1 cellular context compared by ENCODE assay signal in genomic region chr7:129968592-129969383, GRCh38.
TF ChIP-seq lines count a peak whose summit lies in the region.

No MANE protein-coding gene starts in this region.

TF ChIP-seq in GM23338, 12 proteins besides CTCF, POLR2A, EP300 and RAD21 (continued from another document):
- TF ChIP-seq, protein P1, sequence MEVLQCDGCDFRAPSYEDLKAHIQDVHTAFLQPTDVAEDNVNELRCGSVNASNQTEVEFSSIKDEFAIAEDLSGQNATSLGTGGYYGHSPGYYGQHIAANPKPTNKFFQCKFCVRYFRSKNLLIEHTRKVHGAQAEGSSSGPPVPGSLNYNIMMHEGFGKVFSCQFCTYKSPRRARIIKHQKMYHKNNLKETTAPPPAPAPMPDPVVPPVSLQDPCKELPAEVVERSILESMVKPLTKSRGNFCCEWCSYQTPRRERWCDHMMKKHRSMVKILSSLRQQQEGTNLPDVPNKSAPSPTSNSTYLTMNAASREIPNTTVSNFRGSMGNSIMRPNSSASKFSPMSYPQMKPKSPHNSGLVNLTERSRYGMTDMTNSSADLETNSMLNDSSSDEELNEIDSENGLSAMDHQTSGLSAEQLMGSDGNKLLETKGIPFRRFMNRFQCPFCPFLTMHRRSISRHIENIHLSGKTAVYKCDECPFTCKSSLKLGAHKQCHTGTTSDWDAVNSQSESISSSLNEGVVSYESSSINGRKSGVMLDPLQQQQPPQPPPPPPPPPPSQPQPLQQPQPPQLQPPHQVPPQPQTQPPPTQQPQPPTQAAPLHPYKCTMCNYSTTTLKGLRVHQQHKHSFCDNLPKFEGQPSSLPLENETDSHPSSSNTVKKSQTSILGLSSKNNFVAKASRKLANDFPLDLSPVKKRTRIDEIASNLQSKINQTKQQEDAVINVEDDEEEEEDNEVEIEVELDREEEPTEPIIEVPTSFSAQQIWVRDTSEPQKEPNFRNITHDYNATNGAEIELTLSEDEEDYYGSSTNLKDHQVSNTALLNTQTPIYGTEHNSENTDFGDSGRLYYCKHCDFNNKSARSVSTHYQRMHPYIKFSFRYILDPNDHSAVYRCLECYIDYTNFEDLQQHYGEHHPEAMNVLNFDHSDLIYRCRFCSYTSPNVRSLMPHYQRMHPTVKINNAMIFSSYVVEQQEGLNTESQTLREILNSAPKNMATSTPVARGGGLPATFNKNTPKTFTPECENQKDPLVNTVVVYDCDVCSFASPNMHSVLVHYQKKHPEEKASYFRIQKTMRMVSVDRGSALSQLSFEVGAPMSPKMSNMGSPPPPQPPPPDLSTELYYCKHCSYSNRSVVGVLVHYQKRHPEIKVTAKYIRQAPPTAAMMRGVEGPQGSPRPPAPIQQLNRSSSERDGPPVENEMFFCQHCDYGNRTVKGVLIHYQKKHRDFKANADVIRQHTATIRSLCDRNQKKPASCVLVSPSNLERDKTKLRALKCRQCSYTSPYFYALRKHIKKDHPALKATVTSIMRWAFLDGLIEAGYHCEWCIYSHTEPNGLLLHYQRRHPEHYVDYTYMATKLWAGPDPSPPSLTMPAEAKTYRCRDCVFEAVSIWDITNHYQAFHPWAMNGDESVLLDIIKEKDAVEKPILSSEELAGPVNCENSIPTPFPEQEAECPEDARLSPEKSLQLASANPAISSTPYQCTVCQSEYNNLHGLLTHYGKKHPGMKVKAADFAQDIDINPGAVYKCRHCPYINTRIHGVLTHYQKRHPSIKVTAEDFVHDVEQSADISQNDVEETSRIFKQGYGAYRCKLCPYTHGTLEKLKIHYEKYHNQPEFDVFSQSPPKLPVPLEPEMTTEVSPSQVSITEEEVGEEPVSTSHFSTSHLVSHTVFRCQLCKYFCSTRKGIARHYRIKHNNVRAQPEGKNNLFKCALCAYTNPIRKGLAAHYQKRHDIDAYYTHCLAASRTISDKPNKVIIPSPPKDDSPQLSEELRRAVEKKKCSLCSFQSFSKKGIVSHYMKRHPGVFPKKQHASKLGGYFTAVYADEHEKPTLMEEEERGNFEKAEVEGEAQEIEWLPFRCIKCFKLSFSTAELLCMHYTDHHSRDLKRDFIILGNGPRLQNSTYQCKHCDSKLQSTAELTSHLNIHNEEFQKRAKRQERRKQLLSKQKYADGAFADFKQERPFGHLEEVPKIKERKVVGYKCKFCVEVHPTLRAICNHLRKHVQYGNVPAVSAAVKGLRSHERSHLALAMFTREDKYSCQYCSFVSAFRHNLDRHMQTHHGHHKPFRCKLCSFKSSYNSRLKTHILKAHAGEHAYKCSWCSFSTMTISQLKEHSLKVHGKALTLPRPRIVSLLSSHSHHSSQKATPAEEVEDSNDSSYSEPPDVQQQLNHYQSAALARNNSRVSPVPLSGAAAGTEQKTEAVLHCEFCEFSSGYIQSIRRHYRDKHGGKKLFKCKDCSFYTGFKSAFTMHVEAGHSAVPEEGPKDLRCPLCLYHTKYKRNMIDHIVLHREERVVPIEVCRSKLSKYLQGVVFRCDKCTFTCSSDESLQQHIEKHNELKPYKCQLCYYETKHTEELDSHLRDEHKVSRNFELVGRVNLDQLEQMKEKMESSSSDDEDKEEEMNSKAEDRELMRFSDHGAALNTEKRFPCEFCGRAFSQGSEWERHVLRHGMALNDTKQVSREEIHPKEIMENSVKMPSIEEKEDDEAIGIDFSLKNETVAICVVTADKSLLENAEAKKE (CRISPR knock-in tag; IDR thresholded peaks at IDR 0.05) = no peak
- TF ChIP-seq ZNF114 (CRISPR knock-in tag; IDR thresholded peaks at IDR 0.05) = no peak
TF ChIP-seq in GM23338: peak in this region for 0.
